In the genomic region with DNA sequence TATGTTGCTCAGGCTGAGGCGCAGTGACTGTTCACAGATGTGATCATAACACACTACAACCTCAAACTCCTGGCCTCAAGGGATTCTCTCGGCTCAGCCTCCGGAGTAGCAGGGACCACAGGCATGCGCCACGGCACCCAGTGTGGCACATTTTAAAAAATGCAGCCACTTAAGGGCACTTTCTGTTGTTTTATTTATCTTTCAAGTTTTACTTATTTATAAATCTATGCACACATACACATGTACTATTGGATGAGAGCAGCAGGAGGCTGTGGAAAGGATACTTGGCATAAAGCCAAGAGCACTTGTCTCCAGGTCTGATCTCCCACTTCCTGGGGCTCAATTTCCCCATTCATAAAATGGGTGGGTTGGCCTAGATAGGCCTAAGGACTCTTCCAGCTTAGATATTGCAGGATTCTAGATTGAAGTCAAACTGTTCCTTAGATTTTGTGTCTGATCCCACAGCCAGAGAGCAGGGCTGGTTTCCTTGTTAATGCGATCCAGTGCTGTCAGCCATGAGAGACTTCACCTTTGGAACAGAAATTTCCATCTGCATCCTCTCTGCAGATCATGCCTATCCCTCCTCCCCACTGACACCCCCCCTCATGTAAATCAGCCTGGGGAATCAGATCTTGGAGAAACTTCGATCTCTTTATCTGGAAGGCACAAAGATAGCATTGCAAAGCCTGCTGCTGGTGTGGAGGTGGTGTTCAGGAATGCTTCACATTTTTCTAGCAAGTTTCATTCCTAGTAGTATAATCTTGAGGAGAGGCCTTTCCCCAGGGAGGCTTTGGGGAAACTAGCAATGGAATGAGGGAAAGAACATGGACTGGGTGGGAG, we compare ENCODE assay signal across 8 cellular contexts. TPM values are rescaled to one million over a fixed set of nuclear protein-coding genes. Genes with fewer than 3 reads are reported as not detected.
DNase-seq lines count a peak whose midpoint lies in the region; ATAC-seq and TF ChIP-seq lines count a peak whose summit lies in the region.

No MANE protein-coding gene starts in this region.

- H3K4me3 ChIP-seq in CD4-positive, alpha-beta memory T cell (ENCODE audit: low read length in 2 of 2): no peak overlapping the region
- H3K4me3 ChIP-seq in brain microvascular endothelial cell (ENCODE audit: low read depth, low read length) (no peak overlapping the region), neural progenitor cell (no peak overlapping the region), colonic mucosa (no peak overlapping the region)

- CTCF ChIA-PET in CD4-positive, alpha-beta memory T cell (lab: Charles Lee; ENCODE audit: partially characterized antibody): interaction anchor here (1.5 kb wide), 2 partner anchors 11 to 12 kb away, joined by 6 to 10 read pairs; no protein-coding TSS in a partner anchor

- no peak overlapping the region for H3K4me2 ChIP-seq in neural progenitor cell

- H3K9me3 Mint-ChIP-seq in CD4-positive, alpha-beta memory T cell: no peaks in the 10 kb centered on the region
- no peaks in the 10 kb centered on the region for H3K9me3 Mint-ChIP-seq in neural progenitor cell

- no peaks in the 10 kb centered on the region for H3K27me3 ChIP-seq in CD4-positive, alpha-beta memory T cell (ENCODE audit: insufficient read depth, low read length)
- no peaks in the 10 kb centered on the region for H3K27me3 ChIP-seq in brain microvascular endothelial cell (replicated peaks)
- no peaks in the 10 kb centered on the region for H3K27me3 ChIP-seq in neural progenitor cell
- no peaks in the 10 kb centered on the region for H3K27me3 ChIP-seq in colonic mucosa

- no peak overlapping the region for H2AFZ ChIP-seq in neural progenitor cell (replicated peaks)

- peaks cover 27 to 67% (median 47%) of the 10 kb centered on the region in 4 donors for H3K4me1 Mint-ChIP-seq in CD4-positive, alpha-beta memory T cell
- peaks cover 60% of the 10 kb centered on the region for H3K4me1 Mint-ChIP-seq in neural progenitor cell

- H3F3A ChIP-seq in neural progenitor cell (ENCODE audit: low read depth): peaks cover 38% of the 10 kb centered on the region

- H3K4me3 Mint-ChIP-seq in CD4-positive, alpha-beta memory T cell: peak overlapping the region in 1 of 8 donors; percentile 39
- peak overlapping the region; percentile 8 for H3K4me3 Mint-ChIP-seq in neural progenitor cell

- H3K9ac ChIP-seq in neural progenitor cell (no peak overlapping the region), colonic mucosa (ENCODE audit: low read depth in 2 of 2, low read length in 2 of 2) (no peak overlapping the region)

- H3K27ac Mint-ChIP-seq in CD4-positive, alpha-beta memory T cell: peak overlapping the region in 6 of 7 donors; percentile 18 to 80 (median 62)
- H3K27ac Mint-ChIP-seq in neural progenitor cell: peak overlapping the region; percentile 90

- H3K79me2 ChIP-seq in neural progenitor cell (ENCODE audit: low read depth): no peaks in the 10 kb centered on the region

- intact Hi-C loops in CD4-positive, alpha-beta memory T cell (cut with micrococcal nuclease): no loop called here
- intact Hi-C loops in colonic mucosa (cut with DNase I): no loop called here

- H3K4me1 ChIP-seq in CD4-positive, alpha-beta memory T cell (ENCODE audit: insufficient read depth, low read length): peaks cover 65% of the 10 kb centered on the region
- H3K4me1 ChIP-seq in neural progenitor cell (peaks cover 40% of the 10 kb centered on the region), colonic mucosa (peaks cover 6% of the 10 kb centered on the region)

- POLR2A ChIA-PET in CD4-positive, alpha-beta memory T cell (lab: Charles Lee; ENCODE audit: partially characterized antibody): interaction anchor here (10.3 to 11.0 kb wide), 3 partner anchors 13 to 24 kb away, joined by 241 to 481 read pairs (median 245); a partner anchor contains a TSS

- H3K36me3 ChIP-seq in CD4-positive, alpha-beta memory T cell (ENCODE audit: insufficient read depth, low read length): no peaks in the 10 kb centered on the region
- H3K36me3 ChIP-seq in brain microvascular endothelial cell (replicated peaks) (no peaks in the 10 kb centered on the region), neural progenitor cell (no peaks in the 10 kb centered on the region), colonic mucosa (no peaks in the 10 kb centered on the region)

- in situ Hi-C loops in brain microvascular endothelial cell (cut with HindIII; ENCODE audit: low pct_ligation_motif_present, low sequenced_read_pairs): no loop called here

- ATAC-seq in HG03469 (IDR thresholded peaks at IDR 0.05; ENCODE audit: unreplicated experiment): no peak

- no peaks in the 10 kb centered on the region for H4K20me1 ChIP-seq in neural progenitor cell (ENCODE audit: low read depth)

- no peak for DNase-seq in CD4-positive, alpha-beta memory T cell
- peak; percentile 63 for DNase-seq in HS-27A (ENCODE audit: low read depth)
- DNase-seq in brain microvascular endothelial cell: peak; percentile 44
- DNase-seq in neural progenitor cell (ENCODE audit: low spot score): no peak
- DNase-seq in colonic mucosa: no peak
- no peak for DNase-seq in middle frontal gyrus (ENCODE audit: extremely low spot score, low spot score)
- DNase-seq in dermis blood vessel endothelial cell: no peak

- H3K36me3 Mint-ChIP-seq in CD4-positive, alpha-beta memory T cell: no peaks in the 10 kb centered on the region
- H3K36me3 Mint-ChIP-seq in neural progenitor cell: no peaks in the 10 kb centered on the region

- no peaks in the 10 kb centered on the region for H3K9me3 ChIP-seq in CD4-positive, alpha-beta memory T cell (ENCODE audit: control insufficient read depth in 1 of 2, low read length in 2 of 2)
- no peaks in the 10 kb centered on the region for H3K9me3 ChIP-seq in neural progenitor cell (ENCODE audit: low read depth)
- H3K9me3 ChIP-seq in colonic mucosa: no peaks in the 10 kb centered on the region

- TF ChIP-seq CTCF in brain microvascular endothelial cell (IDR thresholded peaks at IDR 0.05; ENCODE audit: low read depth, low read length, missing control alignments): no peak
- no peak for TF ChIP-seq CTCF in neural progenitor cell (IDR thresholded peaks at IDR 0.05)
- TF ChIP-seq CTCF in colonic mucosa (IDR thresholded peaks at IDR 0.05): no peak

- H3K27me3 Mint-ChIP-seq in CD4-positive, alpha-beta memory T cell: no peaks in the 10 kb centered on the region
- H3K27me3 Mint-ChIP-seq in neural progenitor cell (ENCODE audit: insufficient read depth, low read depth): peaks cover 2% of the 10 kb centered on the region

- H3K27ac ChIP-seq in CD4-positive, alpha-beta memory T cell (ENCODE audit: low read depth, low read length): no peak overlapping the region
- no peak overlapping the region for H3K27ac ChIP-seq in brain microvascular endothelial cell
- no peak overlapping the region for H3K27ac ChIP-seq in neural progenitor cell
- no peak overlapping the region for H3K27ac ChIP-seq in colonic mucosa

RNA-seq across cellular contexts. Expression of a gene that starts 24.7 kb away (rescaled TPM):
- 100 to 1,000 TPM; 372 to 383 TPM for total RNA-seq in CD4-positive, alpha-beta memory T cell
- 100 to 1,000 TPM; 116 to 153 TPM for polyA plus RNA-seq in CD4-positive, alpha-beta memory T cell
- 62.0 and 82.0 TPM in 2 replicates for total RNA-seq in neural progenitor cell (ENCODE audit: low replicate concordance)
- total RNA-seq in colonic mucosa: 100 to 1,000 TPM; 348 to 401 TPM
- 37.9 and 109 TPM in 2 replicates for total RNA-seq in dermis blood vessel endothelial cell

Comparison
In these comparisons a context has a peak if more than half of its experiments do, and no peak if none do; other contexts are left out.
1. DNase-seq: peak in HS-27A (single experiment) and brain microvascular endothelial cell (single experiment); none in CD4-positive, alpha-beta memory T cell (0 of 5), neural progenitor cell (single experiment), colonic mucosa (single experiment), middle frontal gyrus (single experiment) and dermis blood vessel endothelial cell (single experiment).